ENCODE assay signal across 1 cellular context in the genomic region with DNA sequence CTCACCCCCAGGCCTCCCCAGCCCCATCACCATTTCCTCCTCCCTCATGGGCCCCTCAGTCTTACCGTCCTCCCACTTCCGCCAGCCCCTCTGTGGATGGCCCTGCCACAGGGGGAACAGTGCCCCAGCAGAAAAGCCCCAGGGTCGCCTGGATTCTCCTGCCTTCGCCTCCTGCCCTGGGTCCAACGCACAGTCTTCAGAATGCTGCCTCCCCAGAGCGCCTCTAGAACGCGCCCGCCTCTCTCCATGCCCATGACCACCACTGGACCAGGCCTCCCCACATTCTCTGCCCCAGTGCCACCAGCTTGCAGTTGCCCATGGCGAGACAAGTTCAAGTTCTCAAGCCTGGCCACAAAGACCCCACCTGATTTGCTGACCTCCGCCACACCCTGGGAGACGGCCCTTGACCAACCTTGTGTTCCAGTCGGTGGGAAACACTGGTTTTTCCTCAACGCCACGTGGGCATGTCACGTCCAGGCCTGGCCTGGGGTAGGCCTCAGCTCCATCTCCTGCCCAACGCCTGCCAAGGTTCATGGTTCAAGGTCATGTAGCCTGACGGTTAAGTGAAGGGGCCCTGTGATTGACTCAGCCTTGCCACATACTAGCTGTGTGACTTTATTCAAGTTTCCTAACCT.
TF ChIP-seq lines count a peak whose summit lies in the region.

No MANE protein-coding gene starts in this region.

TF ChIP-seq in IMR-90, 13 proteins besides CTCF, POLR2A, EP300 and RAD21:
- TF ChIP-seq CHD1 (IDR thresholded peaks at IDR 0.05; ENCODE audit: low read depth, low read length) (no peak), RFX5 (IDR thresholded peaks at IDR 0.05; ENCODE audit: low read depth, low read length) (no peak), SMC3 (IDR thresholded peaks at IDR 0.05; ENCODE audit: low read depth, low read length) (no peak), NFE2L2 (IDR thresholded peaks at IDR 0.05; ENCODE audit: low read depth, low read length) (no peak), MAZ (IDR thresholded peaks at IDR 0.05; ENCODE audit: borderline replicate concordance, low read depth, low read length) (no peak), BHLHE40 (IDR thresholded peaks at IDR 0.05; ENCODE audit: low read depth, low read length) (no peak), FOS (IDR thresholded peaks at IDR 0.05; ENCODE audit: low read depth, low read length) (no peak), MAFK (IDR thresholded peaks at IDR 0.05; ENCODE audit: low read depth, low read length) (no peak), CEBPB (IDR thresholded peaks at IDR 0.05; ENCODE audit: low read depth, low read length) (no peak), MXI1 (IDR thresholded peaks at IDR 0.05; ENCODE audit: borderline replicate concordance, low read depth, low read length) (no peak), RCOR1 (IDR thresholded peaks at IDR 0.05; ENCODE audit: insufficient replicate concordance, low read length) (no peak)
- TF ChIP-seq, protein P1, sequence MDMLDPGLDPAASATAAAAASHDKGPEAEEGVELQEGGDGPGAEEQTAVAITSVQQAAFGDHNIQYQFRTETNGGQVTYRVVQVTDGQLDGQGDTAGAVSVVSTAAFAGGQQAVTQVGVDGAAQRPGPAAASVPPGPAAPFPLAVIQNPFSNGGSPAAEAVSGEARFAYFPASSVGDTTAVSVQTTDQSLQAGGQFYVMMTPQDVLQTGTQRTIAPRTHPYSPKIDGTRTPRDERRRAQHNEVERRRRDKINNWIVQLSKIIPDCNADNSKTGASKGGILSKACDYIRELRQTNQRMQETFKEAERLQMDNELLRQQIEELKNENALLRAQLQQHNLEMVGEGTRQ (IDR thresholded peaks at IDR 0.05; ENCODE audit: low read depth, low read length) = no peak
- TF ChIP-seq, protein P2, sequence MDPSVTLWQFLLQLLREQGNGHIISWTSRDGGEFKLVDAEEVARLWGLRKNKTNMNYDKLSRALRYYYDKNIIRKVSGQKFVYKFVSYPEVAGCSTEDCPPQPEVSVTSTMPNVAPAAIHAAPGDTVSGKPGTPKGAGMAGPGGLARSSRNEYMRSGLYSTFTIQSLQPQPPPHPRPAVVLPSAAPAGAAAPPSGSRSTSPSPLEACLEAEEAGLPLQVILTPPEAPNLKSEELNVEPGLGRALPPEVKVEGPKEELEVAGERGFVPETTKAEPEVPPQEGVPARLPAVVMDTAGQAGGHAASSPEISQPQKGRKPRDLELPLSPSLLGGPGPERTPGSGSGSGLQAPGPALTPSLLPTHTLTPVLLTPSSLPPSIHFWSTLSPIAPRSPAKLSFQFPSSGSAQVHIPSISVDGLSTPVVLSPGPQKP (IDR thresholded peaks at IDR 0.05; ENCODE audit: borderline replicate concordance, low read depth, low read length) = no peak
